Comparison of ENCODE assay signal across 29 cellular contexts in genomic region chr22:24008381-24009226, GRCh38. TPM values are rescaled to one million over a fixed set of nuclear protein-coding genes. Genes with fewer than 3 reads are reported as not detected.
"Had no signal": no experiment of that assay in that cellular context is flagged by ENCODE, and none has a peak within 500 bp of the region (broad histone marks: within the 10 kb centered on the region; RNA-seq: fewer than 3 reads in every experiment).

No MANE protein-coding gene starts in this region.

- ATAC-seq: activated T-cell treated with anti-CD3 and anti-CD28 coated beads, Interleukin-2, amount 50 U/mL, for 4 hours; foreskin keratinocyte; left lung; naive thymus-derived CD8-positive, alpha-beta T cell; pancreas; right cardiac atrium had no signal

- H3K36me3 Mint-ChIP-seq: activated naive CD8-positive, alpha-beta T cell; immature natural killer cell; naive thymus-derived CD8-positive, alpha-beta T cell had no signal

- H3K27me3 Mint-ChIP-seq: stimulated activated naive CD8-positive, alpha-beta T cell treated with anti-CD3 and anti-CD28 coated beads, Interleukin-15, Interleukin-2, amounts not matched to agents 100 ng/mL and 50 ng/mL, for 24 hours had no signal

- H3K9me3 Mint-ChIP-seq: activated T-cell treated with anti-CD3 and anti-CD28 coated beads, Interleukin-2, amount 50 U/mL, for 4 hours; activated T-helper 2 cell treated with anti-CD3 and anti-CD28 coated beads, Interferon-gamma antibody, Interleukin-2, Interleukin-4, amounts not matched to agents 10 μg/mL and 5 μg/mL and 100 μg/mL, durations not matched to agents 14 hours and 24 hours and 36 hours; immature natural killer cell; stimulated activated naive CD8-positive, alpha-beta T cell treated with anti-CD3 and anti-CD28 coated beads, Interleukin-15, Interleukin-2, amounts not matched to agents 100 ng/mL and 50 ng/mL, for 24 hours had no signal

- H3K4me3 Mint-ChIP-seq: activated naive CD8-positive, alpha-beta T cell; activated T-cell treated with anti-CD3 and anti-CD28 coated beads, Interleukin-2, amount 50 U/mL, for 4 hours; immature natural killer cell; stimulated activated naive CD8-positive, alpha-beta T cell treated with anti-CD3 and anti-CD28 coated beads, Interleukin-15, Interleukin-2, amounts not matched to agents 100 ng/mL and 50 ng/mL, for 24 hours had no signal

- H3K27ac Mint-ChIP-seq: activated naive CD8-positive, alpha-beta T cell; activated T-helper 2 cell treated with anti-CD3 and anti-CD28 coated beads, Interferon-gamma antibody, Interleukin-2, Interleukin-4, amounts not matched to agents 10 μg/mL and 5 μg/mL and 100 μg/mL, durations not matched to agents 14 hours and 24 hours and 36 hours; stimulated activated naive CD8-positive, alpha-beta T cell treated with anti-CD3 and anti-CD28 coated beads, Interleukin-15, Interleukin-2, amounts not matched to agents 100 ng/mL and 50 ng/mL, for 24 hours had no signal

- DNase-seq: activated CD4-positive, alpha-beta T cell treated with anti-CD3 and anti-CD28 coated beads, Interleukin-2, amount 50 U/mL, for 48 hours; activated CD4-positive, CD25-positive, alpha-beta regulatory T cell treated with anti-CD3 and anti-CD28 coated beads, Interleukin-2, amount 50 U/mL, for 72 hours; activated CD8-positive, alpha-beta memory T cell treated with anti-CD3 and anti-CD28 coated beads, Interleukin-2, amount 50 U/mL, for 48 hours; activated naive CD4-positive, alpha-beta T cell; activated T-cell treated with anti-CD3 and anti-CD28 coated beads, Interleukin-2, amount 50 U/mL, for 4 hours; adrenal gland; central memory CD4-positive, alpha-beta T cell; dermis blood vessel endothelial cell; effector CD8-positive, alpha-beta T cell; foreskin keratinocyte; immature natural killer cell; naive thymus-derived CD8-positive, alpha-beta T cell; pancreas; right cardiac atrium; stimulated activated CD4-positive, alpha-beta T cell treated with anti-CD3 and anti-CD28 coated beads, Interleukin-1b, Interleukin-23, amount 100 ng/mL, for 48 hours had no signal

RNA-seq across cellular contexts. Expression of gene GSTT4, which starts 3.4 kb away (rescaled TPM):
- total RNA-seq: activated CD8-positive, alpha-beta memory T cell treated with anti-CD3 and anti-CD28 coated beads for 36 hours; activated T-cell treated with anti-CD3 and anti-CD28 coated beads, Interleukin-2, amount 50 U/mL, for 4 hours; activated T-helper 2 cell treated with anti-CD3 and anti-CD28 coated beads, Interferon-gamma antibody, Interleukin-2, Interleukin-4, amounts not matched to agents 10 μg/mL and 5 μg/mL and 100 μg/mL, durations not matched to agents 14 hours and 24 hours and 36 hours; adrenal gland; astrocyte; dermis blood vessel endothelial cell; fibroblast of lung; foreskin keratinocyte; kidney epithelial cell; left lung; lung; naive thymus-derived CD8-positive, alpha-beta T cell; pancreas; pulmonary artery endothelial cell; right cardiac atrium; skeletal muscle tissue; suprapubic skin; T-helper 2 cell treated with Interferon-gamma antibody and Interleukin-4, amounts not matched to agents 100 ng/mL and 5 ng/mL, for 36 hours; tibial nerve had no signal

RNA-seq across cellular contexts. Expression of gene GSTT2, which starts 28.7 kb away (rescaled TPM):
- total RNA-seq: activated CD8-positive, alpha-beta memory T cell treated with anti-CD3 and anti-CD28 coated beads for 36 hours; activated T-cell treated with anti-CD3 and anti-CD28 coated beads, Interleukin-2, amount 50 U/mL, for 4 hours; activated T-helper 2 cell treated with anti-CD3 and anti-CD28 coated beads, Interferon-gamma antibody, Interleukin-2, Interleukin-4, amounts not matched to agents 10 μg/mL and 5 μg/mL and 100 μg/mL, durations not matched to agents 14 hours and 24 hours and 36 hours; astrocyte; dermis blood vessel endothelial cell; naive thymus-derived CD8-positive, alpha-beta T cell; right cardiac atrium; skeletal muscle tissue had no signal

RNA-seq across cellular contexts. Expression of gene DDTL, which starts 41.9 kb away (rescaled TPM):
- total RNA-seq: activated CD8-positive, alpha-beta memory T cell treated with anti-CD3 and anti-CD28 coated beads for 36 hours; naive thymus-derived CD8-positive, alpha-beta T cell had no signal
